ENCODE assay signal across 9 cellular contexts in genomic region chr3:46981932-46982471, GRCh38. TPM values are rescaled to one million over a fixed set of nuclear protein-coding genes. Genes with fewer than 3 reads are reported as not detected.
A peak's percentile ranks its signal among the peaks of the same experiment; 100 is the strongest.
DNase-seq lines count a peak whose midpoint lies in the region; ATAC-seq, FAIRE-seq and TF ChIP-seq lines count a peak whose summit lies in the region.
"Had no signal": no experiment of that assay in that cellular context is flagged by ENCODE, and none has a peak within 500 bp of the region (broad histone marks: within the 10 kb centered on the region; RNA-seq: fewer than 3 reads in every experiment).

No MANE protein-coding gene starts in this region.

- no peak overlapping the region for H3K27ac ChIP-seq in CD4-positive, alpha-beta T cell (ENCODE audit: low read depth, low read length)
- no peak overlapping the region for H3K27ac ChIP-seq in endothelial cell of umbilical vein (ENCODE audit: insufficient read depth, low read depth, low read length)
- no peak overlapping the region for H3K27ac ChIP-seq in naive thymus-derived CD4-positive, alpha-beta T cell (ENCODE audit: low read depth, low read length)

- no TSS peak for BruUV-seq in endothelial cell of umbilical vein (replicated peaks; lab: Mats Ljungman, UMichigan)

- POLR2A ChIA-PET in CD4-positive, alpha-beta T cell (lab: Charles Lee) = interaction anchor here (0.5 to 1.3 kb wide), 2 partner anchors 27 to 280 kb away, joined by 3 to 4 read pairs; no protein-coding TSS in a partner anchor
- POLR2A ChIA-PET in endothelial cell of umbilical vein (lab: Charles Lee) = interaction anchor here (1.3 kb wide), 1 partner anchor 46 kb away, joined by 5 read pairs; no protein-coding TSS in a partner anchor
- POLR2A ChIA-PET in naive thymus-derived CD4-positive, alpha-beta T cell (lab: Charles Lee) = interaction anchor here (1.0 to 1.2 kb wide), 3 partner anchors 12 to 26 kb away, joined by 3 to 4 read pairs (median 4); no protein-coding TSS in a partner anchor

- no peaks in the 10 kb centered on the region for H3K9me3 Mint-ChIP-seq in CD4-positive, alpha-beta T cell
- no peaks in the 10 kb centered on the region for H3K9me3 Mint-ChIP-seq in naive thymus-derived CD4-positive, alpha-beta T cell

- peaks cover 30% of the 10 kb centered on the region for H3K4me1 ChIP-seq in endothelial cell of umbilical vein (ENCODE audit: control insufficient read depth, extremely low read depth, insufficient read depth, low read length)
- H3K4me1 ChIP-seq in naive thymus-derived CD4-positive, alpha-beta T cell (ENCODE audit: control insufficient read depth in 2 of 2, insufficient read depth in 2 of 2, low read length in 2 of 2) = peaks cover 69 to 71% of the 10 kb centered on the region in 2 donors

- no peaks in the 10 kb centered on the region for H3K36me3 Mint-ChIP-seq in CD4-positive, alpha-beta T cell (ENCODE audit: low read depth)
- H3K36me3 Mint-ChIP-seq in naive thymus-derived CD4-positive, alpha-beta T cell = peaks cover 0 to 8% (median 0%) of the 10 kb centered on the region in 5 donors

- H3K36me3 ChIP-seq in endothelial cell of umbilical vein (ENCODE audit: control insufficient read depth in 2 of 2, extremely low read depth in 1 of 2, insufficient read depth in 2 of 2, low read length in 2 of 2) = no peaks in the 10 kb centered on the region
- H3K36me3 ChIP-seq in naive thymus-derived CD4-positive, alpha-beta T cell (ENCODE audit: control insufficient read depth in 2 of 3, insufficient read depth in 3 of 3, low read length in 3 of 3) = peaks cover 0 to 4% (median 0%) of the 10 kb centered on the region in 3 experiments

- H3K9ac ChIP-seq in endothelial cell of umbilical vein (replicated peaks; ENCODE audit: extremely low read depth, insufficient read depth, low read length) = no peak overlapping the region

- CTCF ChIA-PET in CD4-positive, alpha-beta T cell (lab: Charles Lee) = interaction anchor here (1.8 to 3.0 kb wide), 2 partner anchors 35 to 73 kb away, joined by 4 to 11 read pairs; no protein-coding TSS in a partner anchor
- CTCF ChIA-PET in endothelial cell of umbilical vein (lab: Charles Lee) = interaction anchor here (0.6 to 6.4 kb wide), 13 partner anchors 11 to 87 kb away, joined by 3 to 52 read pairs (median 5); no protein-coding TSS in a partner anchor
- CTCF ChIA-PET in naive thymus-derived CD4-positive, alpha-beta T cell (lab: Charles Lee) = interaction anchor here (0.6 kb wide), 2 partner anchors 17 to 1248 kb away, joined by 3 read pairs; no protein-coding TSS in a partner anchor

- peak overlapping the region; percentile 14 for H3K4me2 ChIP-seq in endothelial cell of umbilical vein (ENCODE audit: insufficient read depth, low read length)

- dilution Hi-C loops in endothelial cell of umbilical vein (cut with MboI; ENCODE audit: extremely low pct_ligation_motif_present, low sequenced_read_pairs) = no loop called here

- no peaks in the 10 kb centered on the region for H3K9me1 ChIP-seq in endothelial cell of umbilical vein (replicated peaks; ENCODE audit: control insufficient read depth, extremely low read depth, insufficient read depth, low read length)

- H3K27me3 ChIP-seq in CD4-positive, alpha-beta T cell (ENCODE audit: control insufficient read depth, insufficient read depth, low read length) = no peaks in the 10 kb centered on the region
- H3K27me3 ChIP-seq in endothelial cell of umbilical vein (ENCODE audit: control insufficient read depth in 2 of 2, insufficient read depth in 2 of 2, low read length in 2 of 2) = no peaks in the 10 kb centered on the region
- no peaks in the 10 kb centered on the region for H3K27me3 ChIP-seq in naive thymus-derived CD4-positive, alpha-beta T cell (ENCODE audit: control insufficient read depth in 2 of 2, insufficient read depth in 2 of 2, low read length in 2 of 2)

- no peaks in the 10 kb centered on the region for H3K9me3 ChIP-seq in CD4-positive, alpha-beta T cell (ENCODE audit: control insufficient read depth, low read length)
- H3K9me3 ChIP-seq in endothelial cell of umbilical vein (replicated peaks; ENCODE audit: control insufficient read depth, insufficient read depth, low read length) = no peaks in the 10 kb centered on the region
- no peaks in the 10 kb centered on the region for H3K9me3 ChIP-seq in naive thymus-derived CD4-positive, alpha-beta T cell (ENCODE audit: control insufficient read depth in 2 of 3, low read length in 3 of 3)

- TF ChIP-seq POLR2A in endothelial cell of umbilical vein (IDR thresholded peaks at IDR 0.05; ENCODE audit: low read depth, low read length) = no peak

- peaks cover 73% of the 10 kb centered on the region for H3K4me1 Mint-ChIP-seq in CD4-positive, alpha-beta T cell (ENCODE audit: low read depth)
- peaks cover 50 to 84% (median 71%) of the 10 kb centered on the region in 7 donors for H3K4me1 Mint-ChIP-seq in naive thymus-derived CD4-positive, alpha-beta T cell

- no peak for ATAC-seq in CD4-positive, alpha-beta T cell (ENCODE audit: poor library complexity)
- ATAC-seq in naive thymus-derived CD4-positive, alpha-beta T cell = no peak
- ATAC-seq in HG03139 (IDR thresholded peaks at IDR 0.05; ENCODE audit: unreplicated experiment) = no peak

- H3K4me3 ChIP-seq in LNCaP clone FGC (ENCODE audit: low read depth, low read length) (peak overlapping the region; percentile 8), endothelial cell of umbilical vein (replicated peaks in 1 of 3; ENCODE audit: insufficient read depth in 1 of 3, low read depth in 1 of 3, low read length in 3 of 3) (peak overlapping the region in 1 of 3 experiments; percentile 2)
- H3K4me3 ChIP-seq in naive thymus-derived CD4-positive, alpha-beta T cell (ENCODE audit: low read length) = peak overlapping the region; percentile 17

- no peak overlapping the region for H2AFZ ChIP-seq in endothelial cell of umbilical vein (ENCODE audit: low read depth, low read length)

- H4K20me1 ChIP-seq in endothelial cell of umbilical vein (replicated peaks; ENCODE audit: control insufficient read depth, extremely low read depth, insufficient read depth, low read length) = no peaks in the 10 kb centered on the region

- peak overlapping the region; percentile 87 for H3K27ac Mint-ChIP-seq in CD4-positive, alpha-beta T cell
- peak overlapping the region in 4 of 9 donors; percentile 24 to 55 (median 34) for H3K27ac Mint-ChIP-seq in naive thymus-derived CD4-positive, alpha-beta T cell

- FAIRE-seq in endothelial cell of umbilical vein (lab: Jason Lieb, UNC) = peak; percentile 77

- DNase-seq in CD4-positive, alpha-beta T cell = no peak
- no peak for DNase-seq in LNCaP clone FGC (ENCODE audit: low read depth)
- peak; percentile 28 for DNase-seq in endothelial cell of umbilical vein (ENCODE audit: low read depth, low spot score)
- DNase-seq in naive thymus-derived CD4-positive, alpha-beta T cell = no peak
- DNase-seq in occipital lobe (lab: John Stamatoyannopoulos, UW) = no peak
- DNase-seq in H4 (ENCODE audit: low spot score) = no peak
- DNase-seq in epidermal melanocyte (ENCODE audit: insufficient read length, low spot score) = no peak
- DNase-seq: activated naive CD4-positive, alpha-beta T cell had no signal

- peaks cover 47% of the 10 kb centered on the region for H3K79me2 ChIP-seq in endothelial cell of umbilical vein (ENCODE audit: control insufficient read depth, insufficient read depth, low read length)

- peak overlapping the region; percentile 73 for H3K4me3 Mint-ChIP-seq in CD4-positive, alpha-beta T cell
- peak overlapping the region in 8 of 10 donors; percentile 35 to 97 (median 60) for H3K4me3 Mint-ChIP-seq in naive thymus-derived CD4-positive, alpha-beta T cell

- intact Hi-C loops in CD4-positive, alpha-beta T cell (cut with DNase I, micrococcal nuclease) = loop anchor here in 1 of 2 experiments (10.0 kb wide), 1 partner anchor 53 kb away; no protein-coding TSS in a partner anchor
- intact Hi-C loops in endothelial cell of umbilical vein (cut with micrococcal nuclease) = no loop called here
- intact Hi-C loops in naive thymus-derived CD4-positive, alpha-beta T cell (cut with micrococcal nuclease) = no loop called here

- TF ChIP-seq CTCF in CD4-positive, alpha-beta T cell (IDR thresholded peaks at IDR 0.05) = no peak
- TF ChIP-seq CTCF in LNCaP clone FGC (IDR thresholded peaks at IDR 0.05; ENCODE audit: control insufficient read depth, extremely low read depth, insufficient read depth) = no peak
- no peak for TF ChIP-seq CTCF in endothelial cell of umbilical vein (IDR thresholded peaks at IDR 0.05; ENCODE audit: extremely low read depth in 1 of 2, insufficient read depth in 1 of 2, low read depth in 1 of 2, low read length in 2 of 2)

- no peaks in the 10 kb centered on the region for H3K27me3 Mint-ChIP-seq in CD4-positive, alpha-beta T cell
- no peaks in the 10 kb centered on the region for H3K27me3 Mint-ChIP-seq in naive thymus-derived CD4-positive, alpha-beta T cell

RNA-seq across cellular contexts. Expression of gene NBEAL2, which starts 2.5 kb away (rescaled TPM):
- total RNA-seq in CD4-positive, alpha-beta T cell = 100 to 1,000 TPM; 163 to 170 TPM
- total RNA-seq in endothelial cell of umbilical vein (84.7 and 90.1 TPM in 2 replicates), occipital lobe (3.3 TPM)
- 48.0 and 51.9 TPM in 2 replicates for polyA plus RNA-seq in endothelial cell of umbilical vein
- polyA plus RNA-seq in endothelial cell of umbilical vein (2011; cell fraction: cytosol; rRNA removed) = 18.2 and 22.1 TPM in 2 replicates
- polyA plus RNA-seq in endothelial cell of umbilical vein (2011; cell fraction: nucleus; rRNA removed) = 329 and 436 TPM in 2 replicates
- 38.7 and 46.6 TPM in 2 replicates for polyA plus RNA-seq in endothelial cell of umbilical vein (2012)
- polyA minus RNA-seq in endothelial cell of umbilical vein = 38.0 and 60.8 TPM in 2 replicates
- 8.8 TPM for polyA minus RNA-seq in endothelial cell of umbilical vein (2011; cell fraction: cytosol; rRNA and poly(A)+ RNA removed)
- 67.7 and 92.5 TPM in 2 replicates for polyA minus RNA-seq in endothelial cell of umbilical vein (2011; cell fraction: nucleus; rRNA and poly(A)+ RNA removed)
- 100 to 1,000 TPM in 2 of 5 experiments, 10 to 100 TPM in 3; 48.8 to 289 (median 94.0) TPM for total RNA-seq in naive thymus-derived CD4-positive, alpha-beta T cell
- 1 to 10 TPM; 1.7 to 4.9 TPM for polyA plus RNA-seq in naive thymus-derived CD4-positive, alpha-beta T cell
- 3.3 and 4.0 TPM in 2 replicates for total RNA-seq in H4 (2014; rRNA removed; shearing (Covaris generic))

RNA-seq across cellular contexts. Expression of gene CCDC12, which starts 5.5 kb away (rescaled TPM):
- total RNA-seq in CD4-positive, alpha-beta T cell = 10 to 100 TPM; 57.5 to 59.5 TPM
- total RNA-seq in endothelial cell of umbilical vein = 45.0 and 50.5 TPM in 2 replicates
- polyA plus RNA-seq in endothelial cell of umbilical vein = 31.2 and 35.1 TPM in 2 replicates
- polyA plus RNA-seq in endothelial cell of umbilical vein (2011; cell fraction: cytosol; rRNA removed) = 48.1 and 49.0 TPM in 2 replicates
- 58.5 and 62.2 TPM in 2 replicates for polyA plus RNA-seq in endothelial cell of umbilical vein (2011; cell fraction: nucleus; rRNA removed)
- 24.0 and 28.2 TPM in 2 replicates for polyA plus RNA-seq in endothelial cell of umbilical vein (2012)
- 64.5 and 73.4 TPM in 2 replicates for polyA minus RNA-seq in endothelial cell of umbilical vein
- 13.3 TPM for polyA minus RNA-seq in endothelial cell of umbilical vein (2011; cell fraction: cytosol; rRNA and poly(A)+ RNA removed)
- polyA minus RNA-seq in endothelial cell of umbilical vein (2011; cell fraction: nucleus; rRNA and poly(A)+ RNA removed) = 64.2 and 70.6 TPM in 2 replicates
- total RNA-seq in naive thymus-derived CD4-positive, alpha-beta T cell = 10 to 100 TPM; 51.6 to 61.5 (median 56.9) TPM
- 100 to 1,000 TPM in 1 of 2 donors, 10 to 100 TPM in 1; 88.2 to 115 TPM for polyA plus RNA-seq in naive thymus-derived CD4-positive, alpha-beta T cell
- total RNA-seq in occipital lobe = 17.5 TPM
- 15.1 and 16.0 TPM in 2 replicates for total RNA-seq in H4 (2014; rRNA removed; shearing (Covaris generic))

Comparison
In these comparisons a context has a peak if more than half of its experiments do, and no peak if none do; other contexts are left out.
1. RNA of gene NBEAL2, which starts 2.5 kb away (total RNA-seq): 163 to 170 TPM in CD4-positive, alpha-beta T cell, 48.8 to 289 TPM in naive thymus-derived CD4-positive, alpha-beta T cell and 84.7 to 90.1 TPM in endothelial cell of umbilical vein; 3.3 to 4.0 TPM in H4 and 3.3 TPM in occipital lobe (single experiment); every median in the first group is over 10 times any median in the second.